ENCODE assay signal across 8 cellular contexts in genomic region chr11:59668950-59669610, GRCh38. TPM values are rescaled to one million over a fixed set of nuclear protein-coding genes. Genes with fewer than 3 reads are reported as not detected.
A peak's percentile ranks its signal among the peaks of the same experiment; 100 is the strongest.
DNase-seq lines count a peak whose midpoint lies in the region; ATAC-seq and TF ChIP-seq lines count a peak whose summit lies in the region.

TSS of gene PATL1 (minus strand) at chr11:59669037. CDS start at chr11:59668895, 142 bp downstream.

- peak within 1 kb of the TSS; percentile 95 for H3K4me3 Mint-ChIP-seq in activated CD4-positive, alpha-beta memory T cell treated with anti-CD3 and anti-CD28 coated beads for 36 hours

- ATAC-seq in GM19438 (IDR thresholded peaks at IDR 0.05; ENCODE audit: low read depth, unreplicated experiment) (peak; percentile 89), HG03575 (IDR thresholded peaks at IDR 0.05; ENCODE audit: extremely low read depth, insufficient number of reproducible peaks, low FRiP score, unreplicated experiment) (peak; percentile 86)

- H3K27ac Mint-ChIP-seq in activated CD4-positive, alpha-beta memory T cell treated with anti-CD3 and anti-CD28 coated beads for 36 hours, result peak within 1 kb of the TSS; percentile 97

- peaks cover 24% of the 10 kb centered on the region for H3K36me3 Mint-ChIP-seq in activated CD4-positive, alpha-beta memory T cell treated with anti-CD3 and anti-CD28 coated beads for 36 hours

- H3K9me3 Mint-ChIP-seq in activated CD4-positive, alpha-beta memory T cell treated with anti-CD3 and anti-CD28 coated beads for 36 hours, result no peaks in the 10 kb centered on the region

- under 1% methylated on average over 68 of the region's 68 CpGs for WGBS in liver

- DNase-seq in CD1c-positive myeloid dendritic cell (ENCODE audit: extremely low spot score), result peak; percentile 100
- peak; percentile 91 for DNase-seq in NCI-H82 treated with DMSO at 0.1 percent for 48 hours (lab: John Stamatoyannopoulos, UW; ENCODE audit: unreplicated experiment)
- DNase-seq in activated CD4-positive, alpha-beta memory T cell treated with anti-CD3 and anti-CD28 coated beads for 36 hours, result peak; percentile 99
- DNase-seq in dorsolateral prefrontal cortex, result peak; percentile 98 to 99 (median 98)
- DNase-seq in stimulated activated CD4-positive, alpha-beta T cell treated with anti-CD3 and anti-CD28 coated beads, Interleukin-4, amount 100 ng/mL, for 24 hours, result peak; percentile 99

- no peaks in the 10 kb centered on the region for H3K9me3 ChIP-seq in liver (ENCODE audit: control insufficient read depth in 4 of 4, low read length in 3 of 4)

- peak in 1 of 2 donors; percentile 4 for TF ChIP-seq RAD21 in liver (IDR thresholded peaks at IDR 0.05)

- POLR2A ChIA-PET in activated CD4-positive, alpha-beta memory T cell treated with anti-CD3 and anti-CD28 coated beads for 36 hours (lab: Charles Lee), result interaction anchor here (0.6 to 2.0 kb wide), 7 partner anchors 23 to 1150 kb away, joined by 3 to 23 read pairs (median 4); partner anchors contain the start of gene OSBP

- H3K36me3 ChIP-seq in liver (ENCODE audit: control insufficient read depth in 4 of 4, insufficient read depth in 3 of 4, low read depth in 1 of 4, low read length in 3 of 4), result peaks cover 7 to 21% (median 21%) of the 10 kb centered on the region in 4 donors

- H3K9ac ChIP-seq in liver (ENCODE audit: low read depth in 1 of 2, low read length in 2 of 2), result peak within 1 kb of the TSS; percentile 98 to 99

- intact Hi-C loops in activated CD4-positive, alpha-beta memory T cell treated with anti-CD3 and anti-CD28 coated beads for 36 hours (cut with micrococcal nuclease), result loop anchor here (1.0 to 10.0 kb wide), 7 partner anchors 53 to 1090 kb away; partner anchors contain the start of genes FAM111A, MRPL16 and ZFP91
- intact Hi-C loops in dorsolateral prefrontal cortex (cut with DNase I), result loop anchor here (1.0 to 10.0 kb wide), 8 partner anchors 53 to 134 kb away; partner anchors contain the start of gene STX3 (in 2 of the 2)

- H3K27me3 ChIP-seq in dorsolateral prefrontal cortex (no peaks in the 10 kb centered on the region), liver (ENCODE audit: control insufficient read depth in 4 of 4, insufficient read depth in 4 of 4, low read length in 3 of 4) (no peaks in the 10 kb centered on the region)

- no peaks in the 10 kb centered on the region for H3K27me3 Mint-ChIP-seq in activated CD4-positive, alpha-beta memory T cell treated with anti-CD3 and anti-CD28 coated beads for 36 hours

- peak within 1 kb of the TSS; percentile 62 to 97 (median 87) for H3K4me3 ChIP-seq in dorsolateral prefrontal cortex
- peak within 1 kb of the TSS; percentile 77 to 93 (median 82) for H3K4me3 ChIP-seq in liver (ENCODE audit: low read depth in 1 of 3, low read length in 3 of 3)

- peak within 1 kb of the TSS; percentile 91 to 100 (median 99) for H3K27ac ChIP-seq in dorsolateral prefrontal cortex
- peak within 1 kb of the TSS; percentile 100 for H3K27ac ChIP-seq in liver (ENCODE audit: low read depth in 1 of 2, low read length in 2 of 2)

- H3K4me1 Mint-ChIP-seq in activated CD4-positive, alpha-beta memory T cell treated with anti-CD3 and anti-CD28 coated beads for 36 hours (ENCODE audit: low read depth), result peaks cover 39% of the 10 kb centered on the region

- CTCF ChIA-PET in activated CD4-positive, alpha-beta memory T cell treated with anti-CD3 and anti-CD28 coated beads for 36 hours (lab: Charles Lee), result interaction anchor here (0.6 to 2.0 kb wide), 8 partner anchors 8 to 132 kb away, joined by 3 to 12 read pairs (median 5); partner anchors contain the start of gene OSBP

- TF ChIP-seq CTCF in dorsolateral prefrontal cortex (IDR thresholded peaks at IDR 0.05 in 54 of 56, conservative IDR thresholded peaks at IDR 0.05 in 2 of 56; ENCODE audit: low read depth in 1 of 56, partially characterized antibody in 56 of 56) (peak in 23 of 56 donors; percentile 3 to 52 (median 29)), liver (IDR thresholded peaks at IDR 0.05; ENCODE audit: low read depth, low read length, missing input control) (no peak)

- H3K4me1 ChIP-seq in liver (ENCODE audit: control insufficient read depth in 4 of 4, insufficient read depth in 4 of 4, low read length in 3 of 4), result peaks cover 0 to 40% (median 24%) of the 10 kb centered on the region in 4 donors

TF ChIP-seq in liver, 16 proteins besides CTCF, POLR2A, EP300 and RAD21:
- TF ChIP-seq YY1 (IDR thresholded peaks at IDR 0.05) (peak; percentile 76), TAF1 (conservative IDR thresholded peaks at IDR 0.05) (peak; percentile 91), EGR1 (IDR thresholded peaks at IDR 0.05; ENCODE audit: low read depth in 2 of 2) (peak in 1 of 2 donors; percentile 36), FOXA2 (IDR thresholded peaks at IDR 0.05) (no peak), HNF4G (IDR thresholded peaks at IDR 0.05) (no peak), ATF3 (IDR thresholded peaks at IDR 0.05) (no peak), FOXA1 (IDR thresholded peaks at IDR 0.05) (no peak), HNF4A (conservative IDR thresholded peaks at IDR 0.05) (peak; percentile 17 to 32), MAX (IDR thresholded peaks at IDR 0.05) (peak; percentile 46), JUND (IDR thresholded peaks at IDR 0.05) (peak in 1 of 2 donors; percentile 32), SP1 (IDR thresholded peaks at IDR 0.05) (peak; percentile 69), RXRA (IDR thresholded peaks at IDR 0.05) (peak; percentile 54 to 59), ZBTB33 (IDR thresholded peaks at IDR 0.05) (no peak), GABPA (IDR thresholded peaks at IDR 0.05 in 1 of 2, conservative IDR thresholded peaks at IDR 0.05 in 1 of 2) (peak in 1 of 2 donors; percentile 45), NR2F2 (IDR thresholded peaks at IDR 0.05) (peak; percentile 17), REST (IDR thresholded peaks at IDR 0.05) (peak; percentile 92)

RNA-seq across cellular contexts. Expression of gene PATL1, which starts in this region (rescaled TPM):
- total RNA-seq in activated CD4-positive, alpha-beta memory T cell treated with anti-CD3 and anti-CD28 coated beads for 36 hours, result 10 to 100 TPM; 58.3 to 62.3 TPM
- total RNA-seq in dorsolateral prefrontal cortex (10 to 100 TPM; 14.6 to 38.0 (median 20.9) TPM), liver (10 to 100 TPM in 1 of 2 donors, 1 to 10 TPM in 1; 4.9 to 14.4 TPM)
- 10 to 100 TPM; 10.4 to 14.7 TPM for polyA plus RNA-seq in liver

Comparison
In these comparisons a context has a peak if more than half of its experiments do, and no peak if none do; other contexts are left out.
1. Peak in every context shown above with its lines: DNase-seq, ATAC-seq, H3K4me3 ChIP-seq and H3K27ac ChIP-seq.